ENCODE assay signal across 11 cellular contexts in genomic region chr12:49946086-49946485, GRCh38. TPM values are rescaled to one million over a fixed set of nuclear protein-coding genes. Genes with fewer than 3 reads are reported as not detected.
DNase-seq lines count a peak whose midpoint lies in the region; ATAC-seq, FAIRE-seq and TF ChIP-seq lines count a peak whose summit lies in the region.
"Had no signal": no experiment of that assay in that cellular context is flagged by ENCODE, and none has a peak within 500 bp of the region (broad histone marks: within the 10 kb centered on the region; RNA-seq: fewer than 3 reads in every experiment).

No MANE protein-coding gene starts in this region.

- no TSS peak for BruUV-seq in K562 (replicated peaks; lab: Mats Ljungman, UMichigan)

- no peaks in the 10 kb centered on the region for H3K9me1 ChIP-seq in K562 (ENCODE audit: control insufficient read depth, insufficient read depth, low read length)

- POLR2A ChIA-PET in K562 (lab: Yijun Ruan, JAX) = interaction anchor here (0.6 to 1.9 kb wide), 12 partner anchors 11 to 775 kb away, joined by 3 to 12 read pairs (median 4); no protein-coding TSS in a partner anchor

- no peak for TF ChIP-seq RAD21 in K562 (CRISPR knock-in tag; conservative IDR thresholded peaks at IDR 0.05 in 1 of 2, IDR thresholded peaks at IDR 0.05 in 1 of 2)

- H3K4me3 ChIP-seq in Karpas-422 (ENCODE audit: low read length) = 0 out of 2 replicates have a peak overlapping the region, but pooled peaks have one; percentile 13
- H3K4me3 ChIP-seq in K562 = no peak overlapping the region

- DNase-seq in DMS79 treated with DMSO at 0.1 percent for 48 hours (lab: John Stamatoyannopoulos, UW) (peak; percentile 56), Karpas-422 (peak; percentile 42), K562 (ENCODE audit: extremely low read depth in 1 of 4, low spot score in 3 of 4) (no peak), middle frontal gyrus (ENCODE audit: extremely low spot score, low spot score) (no peak), mesothelial cell of epicardium (ENCODE audit: low spot score in 2 of 2, unreplicated experiment in 2 of 2) (no peak), NCI-H2196 treated with DMSO at 0.1 percent for 48 hours (lab: John Stamatoyannopoulos, UW; ENCODE audit: unreplicated experiment) (no peak)

- H4K20me1 ChIP-seq in Karpas-422 (ENCODE audit: insufficient read depth, low read depth, low read length) = no peaks in the 10 kb centered on the region
- no peaks in the 10 kb centered on the region for H4K20me1 ChIP-seq in K562 (replicated peaks; ENCODE audit: control insufficient read depth, insufficient read depth, low read length)

- H3K27ac ChIP-seq in Karpas-422 (ENCODE audit: low read length) = peak overlapping the region; percentile 99
- no peak overlapping the region for H3K27ac ChIP-seq in K562 (ENCODE audit: extremely low read depth, low read depth, low read length)
- H3K27ac ChIP-seq: brain microvascular endothelial cell had no signal

- H3K27me3 Mint-ChIP-seq in nephron (ENCODE audit: low read depth) (peaks cover 57% of the 10 kb centered on the region), mesothelial cell of epicardium (ENCODE audit: low read depth) (peaks cover 20% of the 10 kb centered on the region)

- no peak for TF ChIP-seq POLR2A in K562 (conservative IDR thresholded peaks at IDR 0.05)

- H2AFZ ChIP-seq in Karpas-422 (ENCODE audit: low read length) (no peak overlapping the region), K562 (ENCODE audit: low read depth, low read length) (peak overlapping the region; percentile 92)

- in situ Hi-C loops in K562 (cut with MboI) = no loop called here

- TF ChIP-seq CTCF in K562 (IDR thresholded peaks at IDR 0.05 in 2 of 3, conservative IDR thresholded peaks at IDR 0.05 in 1 of 3; ENCODE audit: insufficient read depth in 2 of 3, low read depth in 1 of 3, low read length in 3 of 3) (no peak), nephron (IDR thresholded peaks at IDR 0.05; ENCODE audit: unreplicated experiment in 3 of 3) (no peak), mesothelial cell of epicardium (IDR thresholded peaks at IDR 0.05; ENCODE audit: unreplicated experiment) (no peak)

- H3K4me3 Mint-ChIP-seq in nephron = peak overlapping the region in 1 of 3 experiments; percentile 43
- no peak overlapping the region for H3K4me3 Mint-ChIP-seq in mesothelial cell of epicardium

- peaks cover 18% of the 10 kb centered on the region for H3K4me1 Mint-ChIP-seq in nephron
- H3K4me1 Mint-ChIP-seq in mesothelial cell of epicardium = peaks cover 21% of the 10 kb centered on the region

- WGBS in K562 (ENCODE audit: insufficient coverage, low coverage, missing lambda C conversion rate) = 68% methylated on average over 9 of the region's 9 CpGs

- H3K27ac Mint-ChIP-seq in nephron (peak overlapping the region; percentile 3 to 19 (median 14)), mesothelial cell of epicardium (no peak overlapping the region)

- intact Hi-C loops in K562 (cut with micrococcal nuclease) = loop anchor here (5.0 kb wide), 2 partner anchors 79 to 169 kb away; no protein-coding TSS in a partner anchor

- no peaks in the 10 kb centered on the region for H3K9me2 ChIP-seq in Karpas-422 (replicated peaks; ENCODE audit: insufficient read depth, low read length)

- H3K9me3 ChIP-seq in Karpas-422 (ENCODE audit: low read length) (no peaks in the 10 kb centered on the region), K562 (replicated peaks; ENCODE audit: control insufficient read depth, insufficient read depth, low read depth, low read length) (no peaks in the 10 kb centered on the region)
- H3K9me3 ChIP-seq: neutrophil had no signal

- H3K4me1 ChIP-seq in Karpas-422 (ENCODE audit: low read length) (peaks cover 100% of the 10 kb centered on the region), K562 (replicated peaks in 1 of 2; ENCODE audit: control insufficient read depth in 2 of 2, insufficient read depth in 2 of 2, low read length in 2 of 2) (peaks cover 14 to 25% of the 10 kb centered on the region in 2 experiments; a peak in 4 of 5 replicates)

- H3K9me3 Mint-ChIP-seq in nephron (no peaks in the 10 kb centered on the region), mesothelial cell of epicardium (no peaks in the 10 kb centered on the region)
- H3K9me3 Mint-ChIP-seq: stimulated activated naive B cell treated with anti-CD40 and anti-IgM and Interleukin-4, amounts not matched to agents 10 μg/mL and 1 μg/mL and 100 μg/mL, for 72 hours had no signal

- no peaks in the 10 kb centered on the region for H3K27me3 ChIP-seq in Karpas-422 (ENCODE audit: low read length)
- H3K27me3 ChIP-seq in K562 (ENCODE audit: control insufficient read depth in 2 of 2, insufficient read depth in 2 of 2, low read length in 2 of 2) = 0 out of 5 replicates have a peak, but pooled peaks cover 0 to 5% of the 10 kb centered on the region in 2 experiments
- H3K27me3 ChIP-seq: brain microvascular endothelial cell had no signal

- H3K79me2 ChIP-seq in Karpas-422 (ENCODE audit: low read length) (no peaks in the 10 kb centered on the region), K562 (ENCODE audit: control insufficient read depth, insufficient read depth, low read length) (no peaks in the 10 kb centered on the region)

- no peaks in the 10 kb centered on the region for H3K36me3 ChIP-seq in Karpas-422 (ENCODE audit: insufficient read depth, low read length)
- no peaks in the 10 kb centered on the region for H3K36me3 ChIP-seq in K562 (ENCODE audit: control insufficient read depth, insufficient read depth, low read length)
- H3K36me3 ChIP-seq: brain microvascular endothelial cell, neutrophil had no signal

- H3K4me2 ChIP-seq in Karpas-422 (ENCODE audit: low read depth, low read length, poor library complexity, severe bottlenecking) (peak overlapping the region; percentile 81), K562 (ENCODE audit: insufficient read depth, low read length) (no peak overlapping the region)

- no peaks in the 10 kb centered on the region for H3K36me3 Mint-ChIP-seq in nephron (ENCODE audit: low read depth)
- no peaks in the 10 kb centered on the region for H3K36me3 Mint-ChIP-seq in mesothelial cell of epicardium
- H3K36me3 Mint-ChIP-seq: stimulated activated naive B cell treated with anti-CD40 and anti-IgM and Interleukin-4, amounts not matched to agents 10 μg/mL and 1 μg/mL and 100 μg/mL, for 72 hours had no signal

- no peak for FAIRE-seq in K562 (lab: Jason Lieb, UNC)

- no peak for TF ChIP-seq EP300 in K562 (IDR thresholded peaks at IDR 0.05; ENCODE audit: low read length)

- H3K9ac ChIP-seq in Karpas-422 (ENCODE audit: low read length) (peak overlapping the region; percentile 87), K562 (ENCODE audit: insufficient read depth in 1 of 2, low read depth in 2 of 2, low read length in 2 of 2) (peak overlapping the region in 1 of 2 experiments; percentile 49; a peak in 1 of 4 replicates)

- ATAC-seq in K562 = no peak

- CTCF ChIA-PET in K562 (lab: Yijun Ruan, JAX; ENCODE audit: low intra/inter-chr PET ratio) = no interaction called here

RNA-seq across cellular contexts. Expression of gene AQP2, which starts 4.5 kb away (rescaled TPM):
- 0.07 and 0.63 TPM in 2 replicates for total RNA-seq in Karpas-422 (2014; rRNA removed; shearing (Covaris generic); ENCODE audit: low replicate concordance)
- not detected in 2 replicates for total RNA-seq in K562 (2011; cell fraction: chromatin; rRNA removed; ENCODE audit: low replicate concordance)
- not detected in 2 replicates for total RNA-seq in K562 (2011; cell fraction: nucleolus; rRNA removed)
- total RNA-seq in K562 (2011; cell fraction: nucleoplasm; rRNA removed) = not detected in 2 replicates
- total RNA-seq in K562 (2014; rRNA removed) (not detected in 2 replicates), K562 (2014; rRNA removed; fragmentation: Illumina TruSeq; extraction: Trizol) (not detected in 2 replicates), K562 (2015; rRNA removed; fragmentation: Illumina TruSeq; extraction: Trizol) (not detected in 2 replicates), K562 (2021) (not detected in 2 replicates), mesothelial cell of epicardium (not detected in 3 replicates)
- polyA plus RNA-seq in K562 (2011; rRNA removed) (not detected in 2 replicates), K562 (2014; fragmentation: Illumina TruSeq; extraction: Trizol) (not detected in 2 replicates), K562 (2014; fragmentation: Nextera tagmentation; extraction: Ambion mirVana) (not detected), K562 (2014; rRNA removed) (not detected in 2 replicates)
- not detected in 2 replicates for polyA plus RNA-seq in K562 (2011; cell fraction: cytosol; rRNA removed)
- polyA plus RNA-seq in K562 (2011; cell fraction: nucleus; rRNA removed) = not detected in 2 replicates
- polyA plus RNA-seq in K562 (2012) = not detected in 2 replicates
- polyA minus RNA-seq in K562 (2011; rRNA and poly(A)+ RNA removed) = not detected in 2 replicates
- polyA minus RNA-seq in K562 (2011; cell fraction: cytosol; rRNA and poly(A)+ RNA removed) = not detected in 2 replicates
- polyA minus RNA-seq in K562 (2011; cell fraction: nucleus; rRNA and poly(A)+ RNA removed) = not detected in 2 replicates
- polyA plus RNA-seq: esophagus had no signal

RNA-seq across cellular contexts. Expression of gene AQP5, which starts 15.6 kb away (rescaled TPM):
- total RNA-seq in Karpas-422 (2014; rRNA removed; shearing (Covaris generic); ENCODE audit: low replicate concordance) = 0.97 and 4.5 TPM in 2 replicates
- total RNA-seq in K562 (2011; cell fraction: chromatin; rRNA removed; ENCODE audit: low replicate concordance) = not detected in 2 replicates
- total RNA-seq in K562 (2011; cell fraction: nucleolus; rRNA removed) = not detected in 2 replicates
- total RNA-seq in K562 (2011; cell fraction: nucleoplasm; rRNA removed) = not detected in 2 replicates
- total RNA-seq in K562 (2014; rRNA removed) = not detected in 2 replicates
- not detected in 2 replicates for total RNA-seq in K562 (2014; rRNA removed; fragmentation: Illumina TruSeq; extraction: Trizol)
- not detected in 2 replicates for total RNA-seq in K562 (2015; rRNA removed; fragmentation: Illumina TruSeq; extraction: Trizol)
- not detected in 2 replicates for total RNA-seq in K562 (2021)
- polyA plus RNA-seq in K562 (2011; rRNA removed) = not detected in 2 replicates
- polyA plus RNA-seq in K562 (2011; cell fraction: cytosol; rRNA removed) = not detected in 2 replicates
- polyA plus RNA-seq in K562 (2011; cell fraction: nucleus; rRNA removed) = not detected in 2 replicates
- polyA plus RNA-seq in K562 (2012) = not detected in 2 replicates
- not detected in 2 replicates for polyA plus RNA-seq in K562 (2014; fragmentation: Illumina TruSeq; extraction: Trizol)
- polyA plus RNA-seq in K562 (2014; fragmentation: Nextera tagmentation; extraction: Ambion mirVana) = not detected
- polyA plus RNA-seq in K562 (2014; rRNA removed) = not detected in 2 replicates
- not detected in 2 replicates for polyA minus RNA-seq in K562 (2011; rRNA and poly(A)+ RNA removed)
- polyA minus RNA-seq in K562 (2011; cell fraction: cytosol; rRNA and poly(A)+ RNA removed) = not detected in 2 replicates
- polyA minus RNA-seq in K562 (2011; cell fraction: nucleus; rRNA and poly(A)+ RNA removed) = not detected in 2 replicates
- 0.16 TPM in 1 of 3 replicates, not detected in the others for total RNA-seq in mesothelial cell of epicardium

RNA-seq across cellular contexts. Expression of gene AQP6, which starts 26.7 kb away (rescaled TPM):
- 0.04 and 0.79 TPM in 2 replicates for total RNA-seq in Karpas-422 (2014; rRNA removed; shearing (Covaris generic); ENCODE audit: low replicate concordance)
- total RNA-seq in K562 (2011; cell fraction: chromatin; rRNA removed; ENCODE audit: low replicate concordance) = 0.09 and 0.14 TPM in 2 replicates
- not detected in 2 replicates for total RNA-seq in K562 (2011; cell fraction: nucleolus; rRNA removed)
- not detected in 2 replicates for total RNA-seq in K562 (2011; cell fraction: nucleoplasm; rRNA removed)
- total RNA-seq in K562 (2014; rRNA removed) (0.05 TPM in 1 of 2 replicates, not detected in the other), K562 (2014; rRNA removed; fragmentation: Illumina TruSeq; extraction: Trizol) (not detected in 2 replicates), K562 (2015; rRNA removed; fragmentation: Illumina TruSeq; extraction: Trizol) (not detected in 2 replicates), K562 (2021) (not detected in 2 replicates), mesothelial cell of epicardium (0.11 to 0.16 TPM (median 0.11 TPM) in 3 replicates)
- polyA plus RNA-seq in K562 (2011; rRNA removed) (not detected in 2 replicates), K562 (2014; fragmentation: Illumina TruSeq; extraction: Trizol) (not detected in 2 replicates), K562 (2014; fragmentation: Nextera tagmentation; extraction: Ambion mirVana) (not detected), K562 (2014; rRNA removed) (0.12 TPM in 1 of 2 replicates, not detected in the other)
- 0.01 TPM in 1 of 2 replicates, not detected in the other for polyA plus RNA-seq in K562 (2011; cell fraction: cytosol; rRNA removed)
- polyA plus RNA-seq in K562 (2011; cell fraction: nucleus; rRNA removed) = 0.17 TPM in 1 of 2 replicates, not detected in the other
- polyA plus RNA-seq in K562 (2012) = 0.04 TPM in 1 of 2 replicates, not detected in the other
- not detected in 2 replicates for polyA minus RNA-seq in K562 (2011; rRNA and poly(A)+ RNA removed)
- not detected in 2 replicates for polyA minus RNA-seq in K562 (2011; cell fraction: cytosol; rRNA and poly(A)+ RNA removed)
- not detected in 2 replicates for polyA minus RNA-seq in K562 (2011; cell fraction: nucleus; rRNA and poly(A)+ RNA removed)

RNA-seq across cellular contexts. Expression of gene FAIM2, which starts 42.4 kb away (rescaled TPM):
- total RNA-seq in Karpas-422 (2014; rRNA removed; shearing (Covaris generic); ENCODE audit: low replicate concordance) = 27.4 and 49.8 TPM in 2 replicates
- total RNA-seq in K562 (2011; cell fraction: chromatin; rRNA removed; ENCODE audit: low replicate concordance) = not detected in 2 replicates
- total RNA-seq in K562 (2011; cell fraction: nucleolus; rRNA removed) = not detected in 2 replicates
- 0.15 TPM in 1 of 2 replicates, not detected in the other for total RNA-seq in K562 (2011; cell fraction: nucleoplasm; rRNA removed)
- total RNA-seq in K562 (2014; rRNA removed) = not detected in 2 replicates
- not detected in 2 replicates for total RNA-seq in K562 (2014; rRNA removed; fragmentation: Illumina TruSeq; extraction: Trizol)
- not detected in 2 replicates for total RNA-seq in K562 (2015; rRNA removed; fragmentation: Illumina TruSeq; extraction: Trizol)
- total RNA-seq in K562 (2021) = not detected in 2 replicates
- polyA plus RNA-seq in K562 (2011; rRNA removed) = not detected in 2 replicates
- 0.07 and 0.76 TPM in 2 replicates for polyA plus RNA-seq in K562 (2011; cell fraction: cytosol; rRNA removed)
- not detected in 2 replicates for polyA plus RNA-seq in K562 (2011; cell fraction: nucleus; rRNA removed)
- polyA plus RNA-seq in K562 (2012) = 0.09 and 0.17 TPM in 2 replicates
- polyA plus RNA-seq in K562 (2014; fragmentation: Illumina TruSeq; extraction: Trizol) = not detected in 2 replicates
- polyA plus RNA-seq in K562 (2014; fragmentation: Nextera tagmentation; extraction: Ambion mirVana) = under 1 TPM in 1 of 2 experiments, not detected in 1; 0.10 TPM
- polyA plus RNA-seq in K562 (2014; rRNA removed) = 0.01 TPM in 1 of 2 replicates, not detected in the other
- polyA minus RNA-seq in K562 (2011; rRNA and poly(A)+ RNA removed) = not detected in 2 replicates
- not detected in 2 replicates for polyA minus RNA-seq in K562 (2011; cell fraction: cytosol; rRNA and poly(A)+ RNA removed)
- polyA minus RNA-seq in K562 (2011; cell fraction: nucleus; rRNA and poly(A)+ RNA removed) = not detected in 2 replicates
- total RNA-seq in mesothelial cell of epicardium = 0.13 to 0.47 TPM (median 0.29 TPM) in 3 replicates

Comparison
In these comparisons a context has a peak if more than half of its experiments do, and no peak if none do; other contexts are left out.
1. DNase-seq: peak in DMS79 treated with DMSO at 0.1 percent for 48 hours (single experiment) and Karpas-422 (single experiment); none in K562 (0 of 4), middle frontal gyrus (single experiment), mesothelial cell of epicardium (0 of 2) and NCI-H2196 treated with DMSO at 0.1 percent for 48 hours (single experiment).